21 cellular contexts compared by ENCODE assay signal in genomic region chr12:54522213-54522612, GRCh38. TPM values are rescaled to one million over a fixed set of nuclear protein-coding genes. Genes with fewer than 3 reads are reported as not detected.
A peak's percentile ranks its signal among the peaks of the same experiment; 100 is the strongest.
DNase-seq lines count a peak whose midpoint lies in the region; ATAC-seq and TF ChIP-seq lines count a peak whose summit lies in the region.
"Had no signal": no experiment of that assay in that cellular context is flagged by ENCODE, and none has a peak within 500 bp of the region (broad histone marks: within the 10 kb centered on the region; RNA-seq: fewer than 3 reads in every experiment).

No MANE protein-coding gene starts in this region.

- CTCF ChIA-PET in activated CD4-positive, alpha-beta T cell treated with anti-CD3 and anti-CD28 coated beads, Interleukin-2, amount 10 ng/mL, durations not matched to agents 7 days and 5 days (lab: Charles Lee): no interaction called here

- no peaks in the 10 kb centered on the region for H3K79me2 ChIP-seq in MM.1S (ENCODE audit: low read length)

- no peak overlapping the region for H3K4me3 Mint-ChIP-seq in activated CD4-positive, alpha-beta T cell treated with anti-CD3 and anti-CD28 coated beads, Interleukin-2, amount 10 ng/mL, durations not matched to agents 7 days and 5 days
- no peak overlapping the region for H3K4me3 Mint-ChIP-seq in activated naive CD8-positive, alpha-beta T cell treated with anti-CD3 and anti-CD28 coated beads, Interleukin-2, amount 50 U/mL, for 24 hours
- H3K4me3 Mint-ChIP-seq: CD14-positive monocyte had no signal

- no peak overlapping the region for H3K4me3 ChIP-seq in MM.1S (ENCODE audit: low read length)
- H3K4me3 ChIP-seq: dorsolateral prefrontal cortex, esophagus muscularis mucosa had no signal

- H4K20me1 ChIP-seq in MM.1S (ENCODE audit: insufficient read depth, low read length): no peaks in the 10 kb centered on the region

- ATAC-seq in activated naive CD8-positive, alpha-beta T cell treated with anti-CD3 and anti-CD28 coated beads, Interleukin-2, amount 50 U/mL, for 24 hours: peak; percentile 74
- ATAC-seq: PC-3 had no signal

- H3K4me1 ChIP-seq in MM.1S (ENCODE audit: low read length): no peaks in the 10 kb centered on the region

- DNase-seq in activated CD4-positive, alpha-beta T cell treated with anti-CD3 and anti-CD28 coated beads, Interleukin-2, amount 10 ng/mL, durations not matched to agents 7 days and 5 days: no peak
- DNase-seq in activated CD4-positive, alpha-beta T cell treated with anti-CD3 and anti-CD28 coated beads for 4 hours: no peak
- DNase-seq in EH (ENCODE audit: low read depth) (peak; percentile 4), iris pigment epithelial cell (ENCODE audit: low read depth) (peak; percentile 20), kidney tubule cell (ENCODE audit: low spot score) (no peak), MM.1S (no peak)
- DNase-seq in activated naive CD8-positive, alpha-beta T cell treated with anti-CD3 and anti-CD28 coated beads, Interleukin-2, amount 50 U/mL, for 24 hours: no peak
- DNase-seq in activated CD8-positive, alpha-beta memory T cell treated with anti-CD3 and anti-CD28 coated beads, Interleukin-2, amount 50 U/mL, for 4 hours: no peak
- DNase-seq: activated CD4-positive, alpha-beta T cell treated with anti-CD3 and anti-CD28 coated beads, Interleukin-2, amount 50 U/mL, for 1 hour; activated effector memory CD4-positive, alpha-beta T cell treated with anti-CD3 and anti-CD28 coated beads, Interleukin-2, amount 50 U/mL, for 16 hours; dorsolateral prefrontal cortex; GOT3; kidney; mesendoderm; NCI-H1105; NCI-H526; PC-3 had no signal

- TF ChIP-seq CTCF in MM.1S (IDR thresholded peaks at IDR 0.05; ENCODE audit: low read length): no peak

- no peak overlapping the region for H3K27ac ChIP-seq in MM.1S (ENCODE audit: low read length)
- H3K27ac ChIP-seq: dorsolateral prefrontal cortex, esophagus muscularis mucosa, HL-60 had no signal

- H3K4me1 Mint-ChIP-seq in activated CD4-positive, alpha-beta T cell treated with anti-CD3 and anti-CD28 coated beads, Interleukin-2, amount 10 ng/mL, durations not matched to agents 7 days and 5 days: no peaks in the 10 kb centered on the region
- peaks cover 25% of the 10 kb centered on the region for H3K4me1 Mint-ChIP-seq in activated naive CD8-positive, alpha-beta T cell treated with anti-CD3 and anti-CD28 coated beads, Interleukin-2, amount 50 U/mL, for 24 hours

- no peaks in the 10 kb centered on the region for H3K9me2 ChIP-seq in MM.1S (replicated peaks; ENCODE audit: insufficient read depth, low read length)

- no peaks in the 10 kb centered on the region for H3K9me3 ChIP-seq in MM.1S (replicated peaks; ENCODE audit: insufficient read depth, low read length)
- H3K9me3 ChIP-seq: esophagus muscularis mucosa had no signal

- POLR2A ChIA-PET in activated CD4-positive, alpha-beta T cell treated with anti-CD3 and anti-CD28 coated beads, Interleukin-2, amount 10 ng/mL, durations not matched to agents 7 days and 5 days (lab: Charles Lee): no interaction called here

- no peaks in the 10 kb centered on the region for H3K9me3 Mint-ChIP-seq in activated CD4-positive, alpha-beta T cell treated with anti-CD3 and anti-CD28 coated beads, Interleukin-2, amount 10 ng/mL, durations not matched to agents 7 days and 5 days
- no peaks in the 10 kb centered on the region for H3K9me3 Mint-ChIP-seq in activated naive CD8-positive, alpha-beta T cell treated with anti-CD3 and anti-CD28 coated beads, Interleukin-2, amount 50 U/mL, for 24 hours
- H3K9me3 Mint-ChIP-seq: CD14-positive monocyte had no signal

- H3K27me3 Mint-ChIP-seq in activated CD4-positive, alpha-beta T cell treated with anti-CD3 and anti-CD28 coated beads, Interleukin-2, amount 10 ng/mL, durations not matched to agents 7 days and 5 days: no peaks in the 10 kb centered on the region
- no peaks in the 10 kb centered on the region for H3K27me3 Mint-ChIP-seq in activated naive CD8-positive, alpha-beta T cell treated with anti-CD3 and anti-CD28 coated beads, Interleukin-2, amount 50 U/mL, for 24 hours

- no peak overlapping the region for H3K4me2 ChIP-seq in MM.1S (ENCODE audit: low read depth, low read length)

- H3K27me3 ChIP-seq in MM.1S (replicated peaks; ENCODE audit: insufficient read depth, low read length): no peaks in the 10 kb centered on the region
- H3K27me3 ChIP-seq: esophagus muscularis mucosa had no signal

- H3K36me3 Mint-ChIP-seq in activated CD4-positive, alpha-beta T cell treated with anti-CD3 and anti-CD28 coated beads, Interleukin-2, amount 10 ng/mL, durations not matched to agents 7 days and 5 days (ENCODE audit: low read depth): peaks cover 83% of the 10 kb centered on the region
- H3K36me3 Mint-ChIP-seq in activated naive CD8-positive, alpha-beta T cell treated with anti-CD3 and anti-CD28 coated beads, Interleukin-2, amount 50 U/mL, for 24 hours (ENCODE audit: low read depth): peaks cover 68% of the 10 kb centered on the region

- no peak overlapping the region for H3K9ac ChIP-seq in MM.1S (ENCODE audit: low read length)

- peak overlapping the region; percentile 15 for H3K27ac Mint-ChIP-seq in activated CD4-positive, alpha-beta T cell treated with anti-CD3 and anti-CD28 coated beads, Interleukin-2, amount 10 ng/mL, durations not matched to agents 7 days and 5 days
- H3K27ac Mint-ChIP-seq in activated naive CD8-positive, alpha-beta T cell treated with anti-CD3 and anti-CD28 coated beads, Interleukin-2, amount 50 U/mL, for 24 hours: peak overlapping the region; percentile 80

- no peak overlapping the region for H2AFZ ChIP-seq in MM.1S (ENCODE audit: low read length)

- peaks cover 17% of the 10 kb centered on the region; the same call in 1 of the 2 replicates for H3K36me3 ChIP-seq in MM.1S (replicated peaks; ENCODE audit: insufficient read depth, low read length)

- H3F3A ChIP-seq in MM.1S (ENCODE audit: insufficient read depth, low read length): no peaks in the 10 kb centered on the region

RNA-seq across cellular contexts. Expression of gene NCKAP1L, which starts 24.7 kb away (rescaled TPM):
- total RNA-seq in activated CD4-positive, alpha-beta T cell treated with anti-CD3 and anti-CD28 coated beads, Interleukin-2, amount 10 ng/mL, durations not matched to agents 7 days and 5 days: 100 to 1,000 TPM; 182 to 215 TPM
- total RNA-seq: PC-3, SK-MEL-5 had no signal

RNA-seq across cellular contexts. Expression of gene PDE1B, which starts 27.2 kb away (rescaled TPM):
- 10 to 100 TPM; 21.4 to 21.7 TPM for total RNA-seq in activated CD4-positive, alpha-beta T cell treated with anti-CD3 and anti-CD28 coated beads, Interleukin-2, amount 10 ng/mL, durations not matched to agents 7 days and 5 days
- total RNA-seq: PC-3 had no signal

RNA-seq across cellular contexts. Expression of gene GTSF1, which starts 48.8 kb away (rescaled TPM):
- 10 to 100 TPM in 1 of 2 experiments, 1 to 10 TPM in 1; 8.5 to 10.8 TPM for total RNA-seq in activated CD4-positive, alpha-beta T cell treated with anti-CD3 and anti-CD28 coated beads, Interleukin-2, amount 10 ng/mL, durations not matched to agents 7 days and 5 days
- total RNA-seq: esophagus muscularis mucosa, PC-3, SK-MEL-5 had no signal

Comparison
In these comparisons a context has a peak if more than half of its experiments do, and no peak if none do; other contexts are left out.
1. DNase-seq: peak in EH (single experiment) and iris pigment epithelial cell (single experiment); none in activated CD4-positive, alpha-beta T cell treated with anti-CD3 and anti-CD28 coated beads, Interleukin-2, amount 10 ng/mL, durations not matched to agents 7 days and 5 days (single experiment), activated CD4-positive, alpha-beta T cell treated with anti-CD3 and anti-CD28 coated beads for 4 hours (0 of 2), activated naive CD8-positive, alpha-beta T cell treated with anti-CD3 and anti-CD28 coated beads, Interleukin-2, amount 50 U/mL, for 24 hours (single experiment), kidney tubule cell (single experiment), MM.1S (single experiment) and activated CD8-positive, alpha-beta memory T cell treated with anti-CD3 and anti-CD28 coated beads, Interleukin-2, amount 50 U/mL, for 4 hours (single experiment).